ENCODE assay signal across 1 cellular context in the genomic region with DNA sequence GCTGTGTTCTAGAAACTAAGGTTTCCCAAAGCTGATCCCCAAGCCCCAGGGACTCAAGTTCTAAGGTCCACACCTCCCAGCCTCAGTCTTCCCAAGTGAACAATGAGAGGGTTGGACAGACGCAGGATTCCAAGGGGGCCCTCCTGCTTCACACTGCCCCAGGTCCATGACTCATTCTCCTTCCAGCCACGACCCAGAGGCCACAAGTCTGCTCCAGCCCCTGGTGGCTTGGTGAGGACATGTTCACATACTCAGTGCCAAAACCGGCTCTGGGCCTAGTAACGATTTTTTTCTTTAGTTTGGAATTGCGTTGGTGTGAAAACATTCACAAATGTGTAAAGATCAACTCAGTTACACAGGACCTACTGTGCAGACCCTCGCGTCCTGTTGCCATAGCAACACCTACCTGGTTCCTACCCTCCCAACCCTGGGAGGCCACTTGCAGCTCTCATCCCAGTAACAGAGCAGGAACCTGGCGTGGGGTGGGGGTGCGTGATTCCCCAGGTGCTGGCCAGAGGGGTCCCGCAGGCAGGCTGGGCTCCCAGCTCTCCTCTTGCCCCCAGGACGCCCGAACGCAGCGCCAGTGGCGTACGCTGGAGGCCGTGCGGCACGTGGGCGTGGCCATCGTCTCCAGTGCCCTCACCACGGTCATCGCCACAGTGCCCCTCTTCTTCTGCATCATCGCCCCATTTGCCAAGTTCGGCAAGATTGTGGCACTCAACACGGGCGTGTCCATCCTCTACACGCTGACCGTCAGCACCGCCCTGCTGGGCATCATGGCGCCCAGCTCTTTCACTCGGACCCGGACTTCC.
TF ChIP-seq lines count a peak whose summit lies in the region.

No MANE protein-coding gene starts in this region.

TF ChIP-seq in HEK293T, 16 proteins besides CTCF, POLR2A, EP300 and RAD21 (continued from another document):
- TF ChIP-seq, protein P1, sequence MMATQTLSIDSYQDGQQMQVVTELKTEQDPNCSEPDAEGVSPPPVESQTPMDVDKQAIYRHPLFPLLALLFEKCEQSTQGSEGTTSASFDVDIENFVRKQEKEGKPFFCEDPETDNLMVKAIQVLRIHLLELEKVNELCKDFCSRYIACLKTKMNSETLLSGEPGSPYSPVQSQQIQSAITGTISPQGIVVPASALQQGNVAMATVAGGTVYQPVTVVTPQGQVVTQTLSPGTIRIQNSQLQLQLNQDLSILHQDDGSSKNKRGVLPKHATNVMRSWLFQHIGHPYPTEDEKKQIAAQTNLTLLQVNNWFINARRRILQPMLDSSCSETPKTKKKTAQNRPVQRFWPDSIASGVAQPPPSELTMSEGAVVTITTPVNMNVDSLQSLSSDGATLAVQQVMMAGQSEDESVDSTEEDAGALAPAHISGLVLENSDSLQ (IDR thresholded peaks at IDR 0.05): no peak
- no peak for TF ChIP-seq ARNT (IDR thresholded peaks at IDR 0.05)
